Comparison of ENCODE assay signal across 11 cellular contexts in genomic region chr4:138915725-138916124, GRCh38.
A peak's percentile ranks its signal among the peaks of the same experiment; 100 is the strongest.
DNase-seq lines count a peak whose midpoint lies in the region; ATAC-seq and TF ChIP-seq lines count a peak whose summit lies in the region.
"Had no signal": no experiment of that assay in that cellular context is flagged by ENCODE, and none has a peak within 500 bp of the region (broad histone marks: within the 10 kb centered on the region; RNA-seq: fewer than 3 reads in every experiment).

No MANE protein-coding gene starts in this region.

- H3K36me3 ChIP-seq in BE2C (no peaks in the 10 kb centered on the region), GM23338 (ENCODE audit: insufficient read depth) (no peaks in the 10 kb centered on the region), parathyroid adenoma (ENCODE audit: control insufficient read depth, insufficient read depth, low read length) (no peaks in the 10 kb centered on the region), ascending aorta (no peaks in the 10 kb centered on the region)
- H3K36me3 ChIP-seq: HAP-1 had no signal

- H3K56ac ChIP-seq in H9 (ENCODE audit: insufficient read length, low read depth, low read length), result no peak overlapping the region

- H3K27ac ChIP-seq in GM23338 (ENCODE audit: low read depth) (no peak overlapping the region), parathyroid adenoma (peak overlapping the region; percentile 100), ascending aorta (no peak overlapping the region), H9 (ENCODE audit: insufficient read length, low read depth, low read length) (no peak overlapping the region)
- H3K27ac ChIP-seq: C4-2B had no signal

- no peaks in the 10 kb centered on the region for H3K9me3 Mint-ChIP-seq in GM23338
- H3K9me3 Mint-ChIP-seq in H9, result no peaks in the 10 kb centered on the region
- H3K9me3 Mint-ChIP-seq: CD4-positive, alpha-beta T cell had no signal

- H3K79me2 ChIP-seq in GM23338 (replicated peaks; ENCODE audit: insufficient read depth) (no peaks in the 10 kb centered on the region), parathyroid adenoma (no peaks in the 10 kb centered on the region), H9 (ENCODE audit: insufficient read depth, low read length) (no peaks in the 10 kb centered on the region)

- no peak overlapping the region for H3K14ac ChIP-seq in H9 (ENCODE audit: insufficient read depth, low read length)

- H3K4me2 ChIP-seq in GM23338 (no peak overlapping the region), parathyroid adenoma (ENCODE audit: low read length) (no peak overlapping the region), H9 (ENCODE audit: insufficient read depth, insufficient read length, low read length) (no peak overlapping the region)

- no peak overlapping the region for H4K91ac ChIP-seq in H9 (ENCODE audit: insufficient read length, low read depth, low read length)

- H3K27ac Mint-ChIP-seq in GM23338, result no peak overlapping the region
- no peak overlapping the region; a peak in 1 of 7 replicates for H3K27ac Mint-ChIP-seq in H9
- H3K27ac Mint-ChIP-seq: CD4-positive, alpha-beta T cell had no signal

- H2BK15ac ChIP-seq in H9 (ENCODE audit: low read depth, low read length), result no peak overlapping the region

- H3K4ac ChIP-seq in H9 (ENCODE audit: low read depth, low read length), result no peak overlapping the region

- H3K36me3 Mint-ChIP-seq in GM23338 (ENCODE audit: low read depth), result no peaks in the 10 kb centered on the region
- no peaks in the 10 kb centered on the region for H3K36me3 Mint-ChIP-seq in H9 (ENCODE audit: insufficient read depth in 1 of 3, low read depth in 3 of 3)

- peaks cover 5% of the 10 kb centered on the region for H3K27me3 Mint-ChIP-seq in GM23338 (ENCODE audit: insufficient read depth, low read depth, poor library complexity)
- no peaks in the 10 kb centered on the region for H3K27me3 Mint-ChIP-seq in H9 (ENCODE audit: low read depth)

- no peak overlapping the region for H2BK12ac ChIP-seq in H9 (ENCODE audit: insufficient read length, low read depth, low read length)

- no peak overlapping the region for H3K9ac ChIP-seq in parathyroid adenoma
- H3K9ac ChIP-seq in H9 (ENCODE audit: extremely low read depth, insufficient read length, low read length), result no peak overlapping the region

- H2BK5ac ChIP-seq in H9 (ENCODE audit: insufficient read length, low read length), result no peak overlapping the region

- no peak overlapping the region for H4K5ac ChIP-seq in H9 (ENCODE audit: insufficient read length, low read depth, low read length)

- H3K4me3 Mint-ChIP-seq in GM23338 (no peak overlapping the region), H9 (no peak overlapping the region)
- H3K4me3 Mint-ChIP-seq: CD4-positive, alpha-beta T cell had no signal

- no peaks in the 10 kb centered on the region for H3F3A ChIP-seq in GM23338 (replicated peaks; ENCODE audit: low read depth)

- H2BK20ac ChIP-seq in H9 (ENCODE audit: low read depth, low read length, poor library complexity, severe bottlenecking), result no peak overlapping the region

- intact Hi-C loops in ascending aorta (cut with DNase I), result no loop called here

- no peak overlapping the region for H2AK5ac ChIP-seq in H9 (ENCODE audit: insufficient read length, low read length)

- DNase-seq in BE2C, result peak; percentile 47
- no peak for DNase-seq in GM23338 (ENCODE audit: low spot score)
- DNase-seq in ascending aorta (ENCODE audit: low spot score in 2 of 2), result no peak
- no peak for DNase-seq in H9
- DNase-seq: ACHN; Caco-2; CD4-positive, alpha-beta T cell had no signal

- H2AFZ ChIP-seq in GM23338, result peak overlapping the region; percentile 6; the same call in 1 of the 2 replicates
- no peak overlapping the region for H2AFZ ChIP-seq in parathyroid adenoma
- H2AFZ ChIP-seq in H9 (ENCODE audit: low read length), result no peak overlapping the region

- H3K18ac ChIP-seq in H9 (ENCODE audit: insufficient read length, low read depth, low read length), result no peak overlapping the region

- H3K23ac ChIP-seq in H9 (ENCODE audit: insufficient read length, low read depth, low read length), result no peak overlapping the region

- peaks cover 4% of the 10 kb centered on the region; the same call in 1 of the 2 replicates for H3K9me2 ChIP-seq in GM23338 (ENCODE audit: insufficient read depth)

- H3K4me1 Mint-ChIP-seq in GM23338 (peaks cover 23% of the 10 kb centered on the region), H9 (peaks cover 17 to 18% of the 10 kb centered on the region in 2 experiments)

- H3T11ph ChIP-seq in H9 (ENCODE audit: low read length), result no peak overlapping the region

- no peak overlapping the region for H4K8ac ChIP-seq in H9 (replicated peaks; ENCODE audit: insufficient read length, low read depth, low read length)

- H3K9me3 ChIP-seq in BE2C, result no peaks in the 10 kb centered on the region
- H3K9me3 ChIP-seq in parathyroid adenoma (ENCODE audit: control insufficient read depth, low read length), result no peaks in the 10 kb centered on the region
- H3K9me3 ChIP-seq in ascending aorta, result no peaks in the 10 kb centered on the region
- H3K9me3 ChIP-seq in H9 (ENCODE audit: control insufficient read depth, low read depth, low read length), result no peaks in the 10 kb centered on the region
- H3K9me3 ChIP-seq: Caco-2, HAP-1 had no signal

- H3K4me1 ChIP-seq in BE2C, result peaks cover 28% of the 10 kb centered on the region
- peaks cover 6% of the 10 kb centered on the region; the same call in 1 of the 2 replicates for H3K4me1 ChIP-seq in GM23338 (ENCODE audit: insufficient read depth)
- H3K4me1 ChIP-seq in parathyroid adenoma, result peaks cover 34% of the 10 kb centered on the region
- H3K4me1 ChIP-seq in ascending aorta, result no peaks in the 10 kb centered on the region
- H3K4me1 ChIP-seq in H9 (ENCODE audit: insufficient read depth, low read length), result no peaks in the 10 kb centered on the region

- no peaks in the 10 kb centered on the region for H3K79me1 ChIP-seq in H9 (ENCODE audit: insufficient read depth, low read depth, low read length, poor library complexity, severe bottlenecking)

- H3K27me3 ChIP-seq in BE2C, result no peaks in the 10 kb centered on the region
- H3K27me3 ChIP-seq in GM23338 (ENCODE audit: insufficient read depth), result no peaks in the 10 kb centered on the region
- H3K27me3 ChIP-seq in parathyroid adenoma (ENCODE audit: control insufficient read depth, insufficient read depth, low read length), result no peaks in the 10 kb centered on the region
- no peaks in the 10 kb centered on the region for H3K27me3 ChIP-seq in ascending aorta
- H3K27me3 ChIP-seq in H9 (ENCODE audit: insufficient read depth, low read length), result no peaks in the 10 kb centered on the region

- H4K20me1 ChIP-seq in GM23338 (replicated peaks; ENCODE audit: insufficient read depth), result no peaks in the 10 kb centered on the region
- H4K20me1 ChIP-seq in H9 (ENCODE audit: control insufficient read depth, insufficient read depth, insufficient read length), result no peaks in the 10 kb centered on the region

- TF ChIP-seq CTCF in BE2C (IDR thresholded peaks at IDR 0.05; ENCODE audit: low read depth, low read length) (no peak), GM23338 (conservative IDR thresholded peaks at IDR 0.05; ENCODE audit: low read depth in 2 of 2) (no peak), parathyroid adenoma (IDR thresholded peaks at IDR 0.05) (no peak), ascending aorta (IDR thresholded peaks at IDR 0.05) (no peak), H9 (conservative IDR thresholded peaks at IDR 0.05) (no peak)

- H3K23me2 ChIP-seq in H9 (ENCODE audit: insufficient read length, low read depth, low read length, poor library complexity, severe bottlenecking), result no peaks in the 10 kb centered on the region

- ATAC-seq in GM23338 (no peak), SK-N-SH treated with all-trans-retinoic acid at 6 μM for 48 hours (no peak)

- no peak overlapping the region for H3K4me3 ChIP-seq in BE2C (ENCODE audit: low read depth, low read length)
- H3K4me3 ChIP-seq in GM23338, result no peak overlapping the region
- no peak overlapping the region for H3K4me3 ChIP-seq in parathyroid adenoma (ENCODE audit: low read depth, low read length)
- H3K4me3 ChIP-seq in ascending aorta, result no peak overlapping the region
- H3K4me3 ChIP-seq: HAP-1 had no signal

- no peak overlapping the region for H2BK120ac ChIP-seq in H9 (ENCODE audit: low read depth, low read length, poor library complexity, severe bottlenecking)

TF ChIP-seq in GM23338, 12 proteins besides CTCF, POLR2A, EP300 and RAD21 (continues in another document):
- TF ChIP-seq EZH2 (IDR thresholded peaks at IDR 0.05; ENCODE audit: low read depth, unreplicated experiment) (no peak), ZNF331 (CRISPR knock-in tag; IDR thresholded peaks at IDR 0.05; ENCODE audit: low read depth) (no peak)

TF ChIP-seq in SK-N-SH treated with all-trans-retinoic acid at 6 μM for 48 hours, 23 proteins besides CTCF, POLR2A, EP300 and RAD21:
- TF ChIP-seq PATZ1 (CRISPR knock-in tag; IDR thresholded peaks at IDR 0.05; ENCODE audit: borderline replicate concordance) (no peak), ISL1 (CRISPR knock-in tag; IDR thresholded peaks at IDR 0.05) (no peak), TCF4 (CRISPR knock-in tag; IDR thresholded peaks at IDR 0.05; ENCODE audit: borderline replicate concordance) (peak; percentile 62), ZNF8 (CRISPR knock-in tag; IDR thresholded peaks at IDR 0.05) (no peak), OSR1 (CRISPR knock-in tag; IDR thresholded peaks at IDR 0.05) (no peak)
